ENCODE assay signal across 10 cellular contexts in the genomic region with DNA sequence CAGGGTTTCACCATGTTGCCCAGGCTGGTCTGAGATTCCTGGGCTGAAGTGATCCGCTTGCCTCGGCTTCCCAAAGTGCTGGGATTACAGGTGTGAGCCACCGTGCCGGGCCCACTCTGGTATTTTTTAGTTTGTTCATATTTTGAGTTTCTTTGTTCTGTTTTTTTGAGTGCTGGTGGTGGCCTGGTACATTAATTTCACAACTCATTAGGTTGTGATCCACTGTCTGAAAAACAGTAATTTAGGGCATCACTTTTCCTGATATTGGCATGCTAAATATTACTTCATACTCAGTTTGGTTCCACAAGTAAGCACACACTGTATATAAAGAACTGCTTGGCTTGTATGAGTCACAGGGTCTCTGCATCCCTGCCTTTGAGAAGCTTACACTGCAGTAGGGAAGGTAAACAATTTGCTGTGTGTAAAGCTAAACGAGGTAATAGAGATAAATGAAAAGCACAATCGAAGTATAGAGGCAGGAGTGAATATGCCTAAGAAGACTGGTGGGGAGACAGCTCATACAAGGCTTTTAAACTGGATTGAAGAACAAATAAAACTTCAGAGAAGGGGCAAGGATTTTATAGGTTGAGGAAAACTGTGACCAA. TPM values are rescaled to one million over a fixed set of nuclear protein-coding genes. Genes with fewer than 3 reads are reported as not detected.
DNase-seq lines count a peak whose midpoint lies in the region; ATAC-seq and TF ChIP-seq lines count a peak whose summit lies in the region.
"Had no signal": no experiment of that assay in that cellular context is flagged by ENCODE, and none has a peak within 500 bp of the region (broad histone marks: within the 10 kb centered on the region; RNA-seq: fewer than 3 reads in every experiment).

No MANE protein-coding gene starts in this region.

- H3K36me3 Mint-ChIP-seq in T-helper 17 cell (ENCODE audit: low read depth): no peaks in the 10 kb centered on the region
- peaks cover 2% of the 10 kb centered on the region for H3K36me3 Mint-ChIP-seq in activated T-cell treated with anti-CD3 and anti-CD28 coated beads, Interleukin-2, amount 50 U/mL, for 4 hours (ENCODE audit: insufficient read depth)

- peak overlapping the region; percentile 33; the same call in 1 of the 2 replicates for H3K9ac ChIP-seq in GM23248
- H3K9ac ChIP-seq in skeletal muscle satellite cell (ENCODE audit: low read depth, low read length): peak overlapping the region; percentile 12

- peak; percentile 70 for DNase-seq in GM23248
- DNase-seq in T-helper 17 cell: no peak
- DNase-seq in glomerular visceral epithelial cell (ENCODE audit: extremely low spot score): peak; percentile 33
- no peak for DNase-seq in activated T-cell treated with anti-CD3 and anti-CD28 coated beads, Interleukin-2, amount 50 U/mL, for 4 hours
- DNase-seq in GM10248 (ENCODE audit: extremely low spot score): no peak
- DNase-seq: NCI-H526; stimulated activated CD4-positive, alpha-beta T cell treated with anti-CD3 and anti-CD28 coated beads, Interleukin-2, amount 100 ng/mL, for 48 hours had no signal

- no peak for TF ChIP-seq CTCF in GM10248 (IDR thresholded peaks at IDR 0.05; ENCODE audit: control extremely low read depth, extremely low read depth, low read depth, missing control alignments)

- H3K4me2 ChIP-seq in GM23248 (ENCODE audit: unreplicated experiment) (peak overlapping the region; percentile 72), skeletal muscle satellite cell (ENCODE audit: low read length) (peak overlapping the region; percentile 11)

- H3K79me2 ChIP-seq in GM23248 (ENCODE audit: insufficient read depth): peaks cover 95% of the 10 kb centered on the region

- H3K9me3 Mint-ChIP-seq in activated T-cell treated with anti-CD3 and anti-CD28 coated beads, Interleukin-2, amount 50 U/mL, for 4 hours: no peaks in the 10 kb centered on the region

- peak overlapping the region; percentile 44 for H3K27ac ChIP-seq in GM23248

- ATAC-seq in T-helper 17 cell (no peak), HG03196 (IDR thresholded peaks at IDR 0.05; ENCODE audit: unreplicated experiment) (no peak), HG03460 (IDR thresholded peaks at IDR 0.05; ENCODE audit: unreplicated experiment) (no peak)
- no peak for ATAC-seq in activated T-cell treated with anti-CD3 and anti-CD28 coated beads, Interleukin-2, amount 50 U/mL, for 4 hours

- in situ Hi-C loops in GM23248 (cut with MboI): no loop called here

- H3K4me3 ChIP-seq in GM23248 (no peak overlapping the region), skeletal muscle satellite cell (ENCODE audit: low read length) (no peak overlapping the region)

- H3K27me3 Mint-ChIP-seq in T-helper 17 cell: no peaks in the 10 kb centered on the region
- H3K27me3 Mint-ChIP-seq in activated T-cell treated with anti-CD3 and anti-CD28 coated beads, Interleukin-2, amount 50 U/mL, for 4 hours (ENCODE audit: low read depth): no peaks in the 10 kb centered on the region

- no peak overlapping the region for H2AFZ ChIP-seq in GM23248

- CTCF ChIA-PET in GM10248 (lab: Yijun Ruan, JAX): interaction anchor here (0.8 to 2.2 kb wide), 8 partner anchors 9 to 217 kb away, joined by 3 to 11 read pairs (median 4); no protein-coding TSS in a partner anchor

- H3K27me3 ChIP-seq in GM23248 (replicated peaks; ENCODE audit: insufficient read depth) (no peaks in the 10 kb centered on the region), skeletal muscle satellite cell (ENCODE audit: control insufficient read depth, insufficient read depth, low read length) (no peaks in the 10 kb centered on the region)

- WGBS in GM23248 (ENCODE audit: low coverage in 1 of 2, low lambda C conversion rate in 2 of 2, missing lambda C conversion rate in 2 of 2), 2 experiments: 82 to 83% methylated on average over 6 of the region's 6 CpGs

- H3K9me3 ChIP-seq in GM23248 (ENCODE audit: low read depth) (no peaks in the 10 kb centered on the region), T-helper 17 cell (ENCODE audit: control insufficient read depth, low read length, poor library complexity, severe bottlenecking) (no peaks in the 10 kb centered on the region), skeletal muscle satellite cell (replicated peaks; ENCODE audit: low read length) (no peaks in the 10 kb centered on the region)

- H3K4me1 ChIP-seq in GM23248 (ENCODE audit: insufficient read depth): peaks cover 32% of the 10 kb centered on the region
- peaks cover 26% of the 10 kb centered on the region for H3K4me1 ChIP-seq in skeletal muscle satellite cell (ENCODE audit: control insufficient read depth, insufficient read depth, low read length)

- H3K36me3 ChIP-seq in GM23248 (ENCODE audit: low read depth) (no peaks in the 10 kb centered on the region), skeletal muscle satellite cell (ENCODE audit: insufficient read depth, low read length) (no peaks in the 10 kb centered on the region)

- no peak overlapping the region for H3K4me3 Mint-ChIP-seq in T-helper 17 cell
- no peak overlapping the region for H3K4me3 Mint-ChIP-seq in activated T-cell treated with anti-CD3 and anti-CD28 coated beads, Interleukin-2, amount 50 U/mL, for 4 hours

- POLR2A ChIA-PET in GM10248 (lab: Yijun Ruan, JAX): no interaction called here

- H4K20me1 ChIP-seq in GM23248 (ENCODE audit: insufficient read depth): peaks cover 5% of the 10 kb centered on the region; the same call in 1 of the 2 replicates

- no peaks in the 10 kb centered on the region for H3K9me2 ChIP-seq in GM23248 (ENCODE audit: insufficient read depth)

- H3F3A ChIP-seq in GM23248 (ENCODE audit: insufficient read depth): peaks cover 22% of the 10 kb centered on the region

- peaks cover 24% of the 10 kb centered on the region for H3K4me1 Mint-ChIP-seq in T-helper 17 cell
- H3K4me1 Mint-ChIP-seq in activated T-cell treated with anti-CD3 and anti-CD28 coated beads, Interleukin-2, amount 50 U/mL, for 4 hours (ENCODE audit: low read depth): peaks cover 40% of the 10 kb centered on the region

- H3K27ac Mint-ChIP-seq in T-helper 17 cell: peak overlapping the region; percentile 86

RNA-seq across cellular contexts. Expression of a gene that starts 7.7 kb away (rescaled TPM):
- total RNA-seq in GM23248 (2014; rRNA removed; shearing (Covaris generic)): 12.0 and 14.8 TPM in 2 replicates
- polyA plus RNA-seq in GM23248 (2016; fragmentation: Nextera tagmentation; extraction: Ambion mirVana): 17.9 and 18.0 TPM in 2 replicates
- 10 to 100 TPM; 19.6 to 22.8 TPM for total RNA-seq in T-helper 17 cell
- 20.3 and 25.3 TPM in 2 replicates for total RNA-seq in skeletal muscle satellite cell (2012; rRNA removed)
- 10 to 100 TPM; 25.8 to 29.3 (median 26.1) TPM for total RNA-seq in activated T-cell treated with anti-CD3 and anti-CD28 coated beads, Interleukin-2, amount 50 U/mL, for 4 hours

Comparison
In these comparisons a context has a peak if more than half of its experiments do, and no peak if none do; other contexts are left out.
1. DNase-seq: peak in GM23248 (single experiment) and glomerular visceral epithelial cell (single experiment); none in T-helper 17 cell (0 of 3), activated T-cell treated with anti-CD3 and anti-CD28 coated beads, Interleukin-2, amount 50 U/mL, for 4 hours (single experiment) and GM10248 (single experiment).